21 cellular contexts compared by ENCODE assay signal in the genomic region with DNA sequence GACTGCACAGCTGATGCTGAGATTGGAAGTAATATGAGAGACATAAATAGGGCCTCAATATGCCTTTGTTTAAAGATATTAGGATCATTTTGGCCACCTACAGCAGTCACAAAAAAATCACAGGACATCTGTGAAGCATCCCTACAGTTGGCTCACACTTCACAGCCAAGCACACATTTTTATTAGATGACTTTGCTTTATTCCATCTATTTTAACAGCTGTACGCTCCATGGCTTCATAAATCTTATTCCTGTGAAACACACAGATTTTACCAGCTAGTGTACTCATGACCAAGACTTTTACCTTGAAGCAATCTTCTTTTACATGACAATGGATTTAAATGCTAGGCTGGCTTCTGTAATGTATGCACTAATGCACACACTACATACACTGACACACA.
DNase-seq lines count a peak whose midpoint lies in the region; ATAC-seq and TF ChIP-seq lines count a peak whose summit lies in the region.
"Had no signal": no experiment of that assay in that cellular context is flagged by ENCODE, and none has a peak within 500 bp of the region (broad histone marks: within the 10 kb centered on the region; RNA-seq: fewer than 3 reads in every experiment).

No MANE protein-coding gene starts in this region.

- H3K27me3 ChIP-seq in SK-N-SH (ENCODE audit: insufficient read depth) = no peaks in the 10 kb centered on the region
- H3K27me3 ChIP-seq in transverse colon = no peaks in the 10 kb centered on the region
- H3K27me3 ChIP-seq: ovary had no signal

- no peak overlapping the region for H2AFZ ChIP-seq in SK-N-SH (ENCODE audit: low read depth)

- CTCF ChIA-PET in SK-N-SH (lab: Yijun Ruan, JAX) = no interaction called here

- H3K36me3 ChIP-seq in SK-N-SH (replicated peaks in 1 of 2; ENCODE audit: control insufficient read depth in 1 of 2, insufficient read depth in 2 of 2, low read length in 1 of 2) (no peaks in the 10 kb centered on the region), transverse colon (no peaks in the 10 kb centered on the region)
- H3K36me3 ChIP-seq: ovary had no signal

- TF ChIP-seq EP300 in SK-N-SH (IDR thresholded peaks at IDR 0.05; ENCODE audit: borderline replicate concordance in 1 of 2, low read depth in 1 of 2, low read length in 1 of 2) (no peak), transverse colon (IDR thresholded peaks at IDR 0.05; ENCODE audit: low read depth) (no peak)

- ATAC-seq in SK-N-SH treated with all-trans-retinoic acid at 6 μM for 48 hours = no peak
- ATAC-seq: CD8-positive, alpha-beta T cell; natural killer cell treated with Interleukin-12 subunit alpha and Interleukin-12 subunit beta and Interleukin-15 and Interleukin-18, amount 100 ng/mL, for 72 hours; stimulated activated naive B cell treated with anti-CD40 and anti-IgM and Interleukin-4, amounts not matched to agents 10 μg/mL and 1 μg/mL and 100 μg/mL, for 72 hours had no signal

- no peak for TF ChIP-seq RAD21 in SK-N-SH (IDR thresholded peaks at IDR 0.05; ENCODE audit: low read length)

- H3K9ac ChIP-seq in SK-N-SH = no peak overlapping the region

- WGBS in SK-N-SH (ENCODE audit: low lambda C conversion rate) = 94% methylated on average over 1 of the region's 1 CpG
- WGBS in transverse colon (ENCODE audit: low coverage in 1 of 2), 2 donors = 80 to 88% methylated on average over 1 of the region's 1 CpG

- H3K9me3 ChIP-seq in SK-N-SH (no peaks in the 10 kb centered on the region), transverse colon (no peaks in the 10 kb centered on the region)
- H3K9me3 ChIP-seq: ovary had no signal

- no peak overlapping the region for H3K4me3 Mint-ChIP-seq in brain
- H3K4me3 Mint-ChIP-seq in nephron = no peak overlapping the region
- no peak overlapping the region for H3K4me3 Mint-ChIP-seq in CD14-positive monocyte
- H3K4me3 Mint-ChIP-seq: activated naive CD8-positive, alpha-beta T cell treated with anti-CD3 and anti-CD28 coated beads for 36 hours; CD8-positive, alpha-beta T cell; endodermal cell; natural killer cell treated with Interleukin-12 subunit alpha and Interleukin-12 subunit beta and Interleukin-15 and Interleukin-18, amount 100 ng/mL, for 72 hours; stimulated activated naive B cell treated with anti-CD40 and anti-IgM and Interleukin-4, amounts not matched to agents 10 μg/mL and 1 μg/mL and 100 μg/mL, for 72 hours; T-helper 2 cell treated with Interferon-gamma antibody and Interleukin-4, amounts not matched to agents 5 μg/mL and 100 μg/mL, for 36 hours had no signal

- peaks cover 15% of the 10 kb centered on the region for H3F3A ChIP-seq in SK-N-SH (replicated peaks; ENCODE audit: insufficient read depth)

- H3K79me2 ChIP-seq in SK-N-SH (ENCODE audit: insufficient read depth) = no peaks in the 10 kb centered on the region

- POLR2A ChIA-PET in SK-N-SH (lab: Yijun Ruan, JAX) = no interaction called here

- H3K27ac ChIP-seq in SK-N-SH (ENCODE audit: low read depth in 2 of 2, low read length in 1 of 2) = peak overlapping the region in 1 of 2 experiments; percentile 93; a peak in 2 of 4 replicates
- peak overlapping the region; percentile 66 to 81 (median 74) for H3K27ac ChIP-seq in transverse colon
- H3K27ac ChIP-seq: 22Rv1, ovary had no signal

- H3K9me3 Mint-ChIP-seq in brain (peaks cover 0 to 8% (median 4%) of the 10 kb centered on the region in 5 experiments), nephron (no peaks in the 10 kb centered on the region), CD14-positive monocyte (peaks cover 4 to 14% (median 7%) of the 10 kb centered on the region in 7 donors)
- H3K9me3 Mint-ChIP-seq: endodermal cell; natural killer cell treated with Interleukin-12 subunit alpha and Interleukin-12 subunit beta and Interleukin-15 and Interleukin-18, amount 100 ng/mL, for 72 hours had no signal

- H3K27me3 Mint-ChIP-seq in brain = no peaks in the 10 kb centered on the region
- no peaks in the 10 kb centered on the region for H3K27me3 Mint-ChIP-seq in nephron (ENCODE audit: low read depth)
- H3K27me3 Mint-ChIP-seq in CD14-positive monocyte (ENCODE audit: low read depth in 3 of 3) = peaks cover 3 to 4% (median 3%) of the 10 kb centered on the region in 3 donors

- H3K4me3 ChIP-seq in SK-N-SH (ENCODE audit: low read depth in 2 of 2, low read length in 1 of 2) = no peak overlapping the region
- no peak overlapping the region for H3K4me3 ChIP-seq in transverse colon
- H3K4me3 ChIP-seq: ovary had no signal

- no peaks in the 10 kb centered on the region for H3K9me2 ChIP-seq in SK-N-SH

- no peaks in the 10 kb centered on the region for H4K20me1 ChIP-seq in SK-N-SH (ENCODE audit: insufficient read depth)

- H3K4me1 ChIP-seq in SK-N-SH (ENCODE audit: control insufficient read depth in 1 of 2, insufficient read depth in 2 of 2, low read depth in 1 of 2, low read length in 1 of 2) (peaks cover 15 to 44% of the 10 kb centered on the region in 2 experiments; a peak in 3 of 4 replicates), transverse colon (peaks cover 11 to 63% (median 39%) of the 10 kb centered on the region in 4 donors)

- H3K36me3 Mint-ChIP-seq in brain = no peaks in the 10 kb centered on the region
- peaks cover 4% of the 10 kb centered on the region for H3K36me3 Mint-ChIP-seq in nephron (ENCODE audit: low read depth)
- no peaks in the 10 kb centered on the region for H3K36me3 Mint-ChIP-seq in CD14-positive monocyte
- H3K36me3 Mint-ChIP-seq: activated naive CD8-positive, alpha-beta T cell treated with anti-CD3 and anti-CD28 coated beads for 36 hours; CD8-positive, alpha-beta T cell; stimulated activated naive B cell treated with anti-CD40 and anti-IgM and Interleukin-4, amounts not matched to agents 10 μg/mL and 1 μg/mL and 100 μg/mL, for 72 hours had no signal

- H3K4me1 Mint-ChIP-seq in brain (peaks cover 64% of the 10 kb centered on the region), nephron (peaks cover 55% of the 10 kb centered on the region), CD14-positive monocyte (peaks cover 11% of the 10 kb centered on the region)
- H3K4me1 Mint-ChIP-seq: endodermal cell had no signal

- H3K27ac Mint-ChIP-seq in brain = peak overlapping the region in 3 of 5 experiments; percentile 19 to 54 (median 50)
- peak overlapping the region; percentile 73 to 78 (median 77) for H3K27ac Mint-ChIP-seq in nephron
- no peak overlapping the region for H3K27ac Mint-ChIP-seq in CD14-positive monocyte
- H3K27ac Mint-ChIP-seq: activated naive CD8-positive, alpha-beta T cell treated with anti-CD3 and anti-CD28 coated beads for 36 hours; CD8-positive, alpha-beta T cell; endodermal cell; natural killer cell treated with Interleukin-12 subunit alpha and Interleukin-12 subunit beta and Interleukin-15 and Interleukin-18, amount 100 ng/mL, for 72 hours; stimulated activated naive B cell treated with anti-CD40 and anti-IgM and Interleukin-4, amounts not matched to agents 10 μg/mL and 1 μg/mL and 100 μg/mL, for 72 hours; T-helper 2 cell treated with Interferon-gamma antibody and Interleukin-4, amounts not matched to agents 5 μg/mL and 100 μg/mL, for 36 hours had no signal

- DNase-seq in SK-N-SH (no peak), transverse colon (no peak), CD14-positive monocyte (ENCODE audit: low spot score) (no peak), HT-29 (ENCODE audit: low spot score) (no peak), NCI-H2107 treated with DMSO at 0.1 percent for 48 hours (lab: John Stamatoyannopoulos, UW; ENCODE audit: unreplicated experiment) (no peak)
- DNase-seq: activated CD4-positive, alpha-beta T cell treated with anti-CD3 and anti-CD28 coated beads for 48 hours; activated CD8-positive, alpha-beta memory T cell treated with anti-CD3 and anti-CD28 coated beads for 24 hours; activated effector memory CD4-positive, alpha-beta T cell treated with anti-CD3 and anti-CD28 coated beads, Interleukin-2, amount 50 U/mL, for 16 hours; activated naive CD8-positive, alpha-beta T cell treated with anti-CD3 and anti-CD28 coated beads for 36 hours; aorta; CD8-positive, alpha-beta T cell; endodermal cell; NCI-H146; ovary; stimulated activated naive B cell treated with anti-CD40 and anti-IgM and Interleukin-4, amounts not matched to agents 10 μg/mL and 1 μg/mL and 100 μg/mL, for 72 hours had no signal

- H3K4me2 ChIP-seq in SK-N-SH = no peak overlapping the region

- TF ChIP-seq CTCF in SK-N-SH (IDR thresholded peaks at IDR 0.05) (no peak), brain (conservative IDR thresholded peaks at IDR 0.05) (no peak), nephron (IDR thresholded peaks at IDR 0.05; ENCODE audit: unreplicated experiment in 3 of 3) (no peak), transverse colon (IDR thresholded peaks at IDR 0.05) (no peak), CD14-positive monocyte (IDR thresholded peaks at IDR 0.05) (no peak)

- in situ Hi-C loops in transverse colon (cut with MboI; ENCODE audit: low pct_ligation_motif_present in 1 of 4, low pct_unique_long_range_greater_than_20kb in 1 of 4, low sequenced_read_pairs in 3 of 4) = no loop called here

- no peak for TF ChIP-seq POLR2A in transverse colon (IDR thresholded peaks at IDR 0.05)

- intact Hi-C loops in transverse colon (cut with DNase I; ENCODE audit: low total_unique reads) = no loop called here
- intact Hi-C loops in CD14-positive monocyte (cut with micrococcal nuclease) = no loop called here

TF ChIP-seq in SK-N-SH, 30 proteins besides CTCF, POLR2A, EP300 and RAD21 (continues in another document):
- no peak for TF ChIP-seq SMC3 (IDR thresholded peaks at IDR 0.05; ENCODE audit: low read depth, low read length)
- TF ChIP-seq, protein P1, sequence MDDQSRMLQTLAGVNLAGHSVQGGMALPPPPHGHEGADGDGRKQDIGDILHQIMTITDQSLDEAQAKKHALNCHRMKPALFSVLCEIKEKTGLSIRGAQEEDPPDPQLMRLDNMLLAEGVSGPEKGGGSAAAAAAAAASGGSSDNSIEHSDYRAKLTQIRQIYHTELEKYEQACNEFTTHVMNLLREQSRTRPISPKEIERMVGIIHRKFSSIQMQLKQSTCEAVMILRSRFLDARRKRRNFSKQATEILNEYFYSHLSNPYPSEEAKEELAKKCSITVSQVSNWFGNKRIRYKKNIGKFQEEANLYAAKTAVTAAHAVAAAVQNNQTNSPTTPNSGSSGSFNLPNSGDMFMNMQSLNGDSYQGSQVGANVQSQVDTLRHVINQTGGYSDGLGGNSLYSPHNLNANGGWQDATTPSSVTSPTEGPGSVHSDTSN (IDR thresholded peaks at IDR 0.05) = 0 out of 2 replicates have a peak, but pooled peaks have one; percentile 26

TF ChIP-seq in SK-N-SH treated with all-trans-retinoic acid at 6 μM for 48 hours, 23 proteins besides CTCF, POLR2A, EP300 and RAD21 (continues in another document):
- TF ChIP-seq, protein P2, sequence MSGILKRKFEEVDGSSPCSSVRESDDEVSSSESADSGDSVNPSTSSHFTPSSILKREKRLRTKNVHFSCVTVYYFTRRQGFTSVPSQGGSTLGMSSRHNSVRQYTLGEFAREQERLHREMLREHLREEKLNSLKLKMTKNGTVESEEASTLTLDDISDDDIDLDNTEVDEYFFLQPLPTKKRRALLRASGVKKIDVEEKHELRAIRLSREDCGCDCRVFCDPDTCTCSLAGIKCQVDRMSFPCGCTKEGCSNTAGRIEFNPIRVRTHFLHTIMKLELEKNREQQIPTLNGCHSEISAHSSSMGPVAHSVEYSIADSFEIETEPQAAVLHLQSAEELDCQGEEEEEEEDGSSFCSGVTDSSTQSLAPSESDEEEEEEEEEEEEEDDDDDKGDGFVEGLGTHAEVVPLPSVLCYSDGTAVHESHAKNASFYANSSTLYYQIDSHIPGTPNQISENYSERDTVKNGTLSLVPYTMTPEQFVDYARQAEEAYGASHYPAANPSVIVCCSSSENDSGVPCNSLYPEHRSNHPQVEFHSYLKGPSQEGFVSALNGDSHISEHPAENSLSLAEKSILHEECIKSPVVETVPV (CRISPR knock-in tag; IDR thresholded peaks at IDR 0.05) = no peak

Comparison
In these comparisons a context has a peak if more than half of its experiments do, and no peak if none do; other contexts are left out.
1. H3K27ac Mint-ChIP-seq: peak in brain (3 of 5) and nephron (3 of 3); none in CD14-positive monocyte (0 of 7).